ENCODE assay signal across 1 cellular context in genomic region chr1:41239988-41240610, GRCh38.
TF ChIP-seq lines count a peak whose summit lies in the region.

No MANE protein-coding gene starts in this region.

TF ChIP-seq in K562, 482 proteins besides CTCF, POLR2A, EP300 and RAD21 (continued from another document):
- peak; percentile 30; the same call in 1 of the 2 replicates for TF ChIP-seq TEAD4 (IDR thresholded peaks at IDR 0.05; ENCODE audit: low read length)
- no peak for TF ChIP-seq TEAD4 (CRISPR knock-in tag; IDR thresholded peaks at IDR 0.05; ENCODE audit: borderline replicate concordance)
- TF ChIP-seq ZNF184 (CRISPR knock-in tag; IDR thresholded peaks at IDR 0.05) = no peak
- TF ChIP-seq TOE1 (IDR thresholded peaks at IDR 0.05; ENCODE audit: borderline replicate concordance) = no peak
- TF ChIP-seq TOE1 (CRISPR knock-in tag; IDR thresholded peaks at IDR 0.05; ENCODE audit: borderline replicate concordance, low read depth) = no peak
- TF ChIP-seq HMBOX1 (IDR thresholded peaks at IDR 0.05) = peak; percentile 92
- TF ChIP-seq SOX6 (IDR thresholded peaks at IDR 0.05) = peak; percentile 25; the same call in 1 of the 2 replicates
- TF ChIP-seq ZNF75A (CRISPR knock-in tag; IDR thresholded peaks at IDR 0.05) = no peak
- no peak for TF ChIP-seq RBBP5 (IDR thresholded peaks at IDR 0.05; ENCODE audit: borderline replicate concordance, insufficient read depth, low read length, poor library complexity, severe bottlenecking)
- TF ChIP-seq ARID3B (CRISPR knock-in tag; IDR thresholded peaks at IDR 0.05; ENCODE audit: borderline replicate concordance) = no peak
- no peak for TF ChIP-seq SMAD1 (IDR thresholded peaks at IDR 0.05; ENCODE audit: low read depth, low read length, partially characterized antibody)
- no peak for TF ChIP-seq ZBTB5 (IDR thresholded peaks at IDR 0.05)
- TF ChIP-seq ZNF707 (CRISPR knock-in tag; conservative IDR thresholded peaks at IDR 0.05) = no peak
- TF ChIP-seq HDAC1 (IDR thresholded peaks at IDR 0.05) = no peak
- TF ChIP-seq ZFP1 (CRISPR knock-in tag; IDR thresholded peaks at IDR 0.05) = no peak
- peak; percentile 95; the same call in 1 of the 2 replicates for TF ChIP-seq ZNF780A (CRISPR knock-in tag; IDR thresholded peaks at IDR 0.05)
- no peak for TF ChIP-seq ETV1 (tag; conservative IDR thresholded peaks at IDR 0.05; ENCODE audit: low read depth)
- TF ChIP-seq ZNF263 (CRISPR knock-in tag; IDR thresholded peaks at IDR 0.05; ENCODE audit: borderline replicate concordance) = no peak
- TF ChIP-seq HES1 (IDR thresholded peaks at IDR 0.05; ENCODE audit: low read depth) = no peak
- TF ChIP-seq ZNF766 (CRISPR knock-in tag; conservative IDR thresholded peaks at IDR 0.05) = 0 out of 2 replicates have a peak, but pooled peaks have one; percentile 7
- TF ChIP-seq ZNF668 (CRISPR knock-in tag; IDR thresholded peaks at IDR 0.05) = 0 out of 2 replicates have a peak, but pooled peaks have one; percentile 41
- no peak for TF ChIP-seq NUFIP1 (IDR thresholded peaks at IDR 0.05; ENCODE audit: partially characterized antibody)
- TF ChIP-seq SNAPC5 (CRISPR knock-in tag; IDR thresholded peaks at IDR 0.05) = no peak
- no peak for TF ChIP-seq HOMEZ (CRISPR knock-in tag; IDR thresholded peaks at IDR 0.05)
- TF ChIP-seq CEBPB (tag; IDR thresholded peaks at IDR 0.05) = peak; percentile 61
- no peak for TF ChIP-seq ZC3H8 (IDR thresholded peaks at IDR 0.05)
- no peak for TF ChIP-seq FOXK2 (conservative IDR thresholded peaks at IDR 0.05 in 1 of 2, IDR thresholded peaks at IDR 0.05 in 1 of 2; ENCODE audit: low read depth in 2 of 2)
- no peak for TF ChIP-seq RBM34 (IDR thresholded peaks at IDR 0.05; ENCODE audit: borderline replicate concordance, insufficient read depth, low read length)
- TF ChIP-seq ARID1B (IDR thresholded peaks at IDR 0.05) = 0 out of 2 replicates have a peak, but pooled peaks have one; percentile 12
- no peak for TF ChIP-seq E4F1 (CRISPR knock-in tag; IDR thresholded peaks at IDR 0.05; ENCODE audit: borderline replicate concordance)
- peak; percentile 60 for TF ChIP-seq GATA2 (CRISPR knock-in tag; IDR thresholded peaks at IDR 0.05)
- no peak for TF ChIP-seq CTCFL (IDR thresholded peaks at IDR 0.05; ENCODE audit: borderline replicate concordance, insufficient read depth, low read depth, low read length, poor library complexity, severe bottlenecking)
- TF ChIP-seq DIDO1 (tag; IDR thresholded peaks at IDR 0.05; ENCODE audit: low read depth) = no peak
- TF ChIP-seq OTX1 (CRISPR knock-in tag; IDR thresholded peaks at IDR 0.05) = no peak
- TF ChIP-seq E2F1 (CRISPR knock-in tag; IDR thresholded peaks at IDR 0.05) = no peak
- TF ChIP-seq ZFP36 (IDR thresholded peaks at IDR 0.05; ENCODE audit: low read depth, low read length, partially characterized antibody) = peak; percentile 95
- TF ChIP-seq CBX3 (IDR thresholded peaks at IDR 0.05; ENCODE audit: borderline replicate concordance in 1 of 2, low read length in 2 of 2) = peak in 1 of 2 experiments; percentile 80; a peak in 1 of 3 replicates
- TF ChIP-seq RERE (CRISPR knock-in tag; IDR thresholded peaks at IDR 0.05; ENCODE audit: borderline replicate concordance) = no peak
- TF ChIP-seq ZNF57 (CRISPR knock-in tag; IDR thresholded peaks at IDR 0.05) = no peak
- no peak for TF ChIP-seq IRF2 (CRISPR knock-in tag; IDR thresholded peaks at IDR 0.05)
- no peak for TF ChIP-seq NFE2 (IDR thresholded peaks at IDR 0.05; ENCODE audit: low read depth)
- no peak for TF ChIP-seq SMAD4 (CRISPR knock-in tag; conservative IDR thresholded peaks at IDR 0.05)
TF ChIP-seq in K562: peak in this region for 17.
